ENCODE assay signal across 14 cellular contexts in the genomic region with DNA sequence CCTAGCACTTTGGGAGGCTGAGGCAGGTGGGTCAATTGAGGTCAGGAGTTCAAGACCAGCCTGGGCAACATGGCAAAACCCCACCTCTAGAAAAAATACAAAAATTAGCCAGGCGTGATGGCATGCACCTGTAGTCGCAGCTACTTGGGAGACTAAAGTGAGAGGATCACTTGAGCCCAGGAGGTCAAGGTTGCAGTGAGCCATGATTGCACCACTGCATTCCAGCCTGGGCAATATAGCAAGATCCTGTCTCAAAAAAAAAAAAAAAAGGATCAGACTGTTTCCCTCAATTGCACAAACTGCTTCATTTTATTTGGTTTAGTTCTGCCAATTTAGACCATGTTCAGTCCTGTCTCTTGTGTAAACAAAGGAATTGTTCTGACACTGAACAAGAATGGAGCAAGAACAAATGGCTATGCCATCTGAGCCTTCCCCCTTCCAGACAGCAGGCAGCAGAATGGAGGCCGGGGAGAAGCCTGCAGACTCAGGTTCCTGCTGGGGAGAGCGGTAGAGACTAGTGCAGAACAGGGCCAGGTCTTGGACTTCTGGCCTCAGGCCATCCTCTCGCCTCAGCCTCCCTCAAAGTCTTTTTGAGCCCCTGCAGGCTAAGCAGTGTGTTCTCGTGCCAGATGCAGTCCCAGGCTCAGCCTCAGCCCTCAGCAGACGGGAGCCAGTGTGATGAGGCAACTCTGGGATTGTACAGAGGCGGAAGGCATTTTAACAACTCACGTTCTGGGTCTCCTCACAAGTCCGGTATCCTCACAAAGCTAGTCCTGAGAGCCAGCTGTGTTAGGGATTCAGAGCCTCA. TPM values are rescaled to one million over a fixed set of nuclear protein-coding genes. Genes with fewer than 3 reads are reported as not detected.
A peak's percentile ranks its signal among the peaks of the same experiment; 100 is the strongest.
DNase-seq lines count a peak whose midpoint lies in the region; ATAC-seq and TF ChIP-seq lines count a peak whose summit lies in the region.
"Had no signal": no experiment of that assay in that cellular context is flagged by ENCODE, and none has a peak within 500 bp of the region (broad histone marks: within the 10 kb centered on the region; RNA-seq: fewer than 3 reads in every experiment).

No MANE protein-coding gene starts in this region.

- DNase-seq in left ventricle myocardium superior (peak; percentile 30), right atrium auricular region (ENCODE audit: low spot score) (no peak), endodermal cell (no peak), uterus (no peak), SJCRH30 (no peak), activated gamma-delta T cell (lab: John Stamatoyannopoulos, UW) (no peak), MG63 (no peak)
- DNase-seq: activated CD8-positive, alpha-beta memory T cell treated with anti-CD3 and anti-CD28 coated beads, Interleukin-2, amount 50 U/mL, for 48 hours; BE2C; central memory CD4-positive, alpha-beta T cell; NK-92 treated with Interleukin-12 subunit alpha and Interleukin-12 subunit beta, amount 100 ng/mL, for 24 hours; stimulated activated CD4-positive, alpha-beta T cell treated with anti-CD3 and anti-CD28 coated beads, Interleukin-4, amount 100 ng/mL, for 1 hour had no signal

- peak overlapping the region; percentile 19 for H3K27ac Mint-ChIP-seq in endodermal cell
- H3K27ac Mint-ChIP-seq: type B pancreatic cell had no signal

- intact Hi-C loops in left ventricle myocardium superior (cut with micrococcal nuclease) (no loop called here), uterus (cut with DNase I; ENCODE audit: low total_unique reads) (no loop called here)

- no peak for ATAC-seq in left ventricle myocardium superior

- no peaks in the 10 kb centered on the region for H3K9me3 Mint-ChIP-seq in endodermal cell
- H3K9me3 Mint-ChIP-seq: type B pancreatic cell had no signal

- H3K36me3 ChIP-seq in right atrium auricular region = peaks cover 63% of the 10 kb centered on the region
- peaks cover 42% of the 10 kb centered on the region for H3K36me3 ChIP-seq in endodermal cell (ENCODE audit: control insufficient read depth, insufficient read depth, low read length)
- peaks cover 68% of the 10 kb centered on the region for H3K36me3 ChIP-seq in muscle layer of colon (ENCODE audit: insufficient read depth, low read length)
- no peaks in the 10 kb centered on the region for H3K36me3 ChIP-seq in uterus
- H3K36me3 ChIP-seq in SJCRH30 = peaks cover 31% of the 10 kb centered on the region
- H3K36me3 ChIP-seq in MG63 = peaks cover 83% of the 10 kb centered on the region

- no peak overlapping the region for H3K4me3 Mint-ChIP-seq in endodermal cell
- H3K4me3 Mint-ChIP-seq: type B pancreatic cell had no signal

- WGBS in endodermal cell (ENCODE audit: insufficient coverage in 1 of 2, insufficient read length in 1 of 2), 2 experiments = 81 to 84% methylated on average over 7 to 10 of the region's 10 CpGs

- TF ChIP-seq POLR2A in uterus (IDR thresholded peaks at IDR 0.05) = no peak

- TF ChIP-seq CTCF in right atrium auricular region (IDR thresholded peaks at IDR 0.05) (no peak), endodermal cell (conservative IDR thresholded peaks at IDR 0.05) (no peak), uterus (IDR thresholded peaks at IDR 0.05) (no peak)

- no peaks in the 10 kb centered on the region for H3K27me3 ChIP-seq in right atrium auricular region
- no peaks in the 10 kb centered on the region for H3K27me3 ChIP-seq in endodermal cell (ENCODE audit: control insufficient read depth, insufficient read depth, low read length, poor library complexity, severe bottlenecking)
- no peaks in the 10 kb centered on the region for H3K27me3 ChIP-seq in muscle layer of colon (ENCODE audit: control insufficient read depth in 1 of 2, insufficient read depth in 2 of 2, low read length in 2 of 2)
- H3K27me3 ChIP-seq in uterus = no peaks in the 10 kb centered on the region
- H3K27me3 ChIP-seq in SJCRH30 = no peaks in the 10 kb centered on the region
- H3K27me3 ChIP-seq in MG63 = no peaks in the 10 kb centered on the region
- H3K27me3 ChIP-seq: BE2C had no signal

- H3K27ac ChIP-seq in right atrium auricular region = no peak overlapping the region
- peak overlapping the region; percentile 41 for H3K27ac ChIP-seq in endodermal cell (ENCODE audit: low read depth, low read length)
- H3K27ac ChIP-seq in muscle layer of colon (ENCODE audit: low read depth, low read length) = peak overlapping the region; percentile 60
- peak overlapping the region; percentile 8 to 13 for H3K27ac ChIP-seq in uterus
- no peak overlapping the region for H3K27ac ChIP-seq in SJCRH30

- peaks cover 59% of the 10 kb centered on the region for H3K36me3 Mint-ChIP-seq in endodermal cell (ENCODE audit: low read depth)

- H3K4me1 Mint-ChIP-seq in endodermal cell = no peaks in the 10 kb centered on the region

- no peak overlapping the region for H3K4me3 ChIP-seq in right atrium auricular region
- no peak overlapping the region for H3K4me3 ChIP-seq in endodermal cell (ENCODE audit: low read length)
- no peak overlapping the region for H3K4me3 ChIP-seq in muscle layer of colon (ENCODE audit: low read depth in 1 of 2, low read length in 2 of 2)
- no peak overlapping the region for H3K4me3 ChIP-seq in uterus
- H3K4me3 ChIP-seq in SJCRH30 = no peak overlapping the region
- no peak overlapping the region for H3K4me3 ChIP-seq in MG63

- H3K4me1 ChIP-seq in right atrium auricular region (peaks cover 0 to 24% of the 10 kb centered on the region in 2 donors), endodermal cell (ENCODE audit: control insufficient read depth, insufficient read depth, low read length) (no peaks in the 10 kb centered on the region), muscle layer of colon (ENCODE audit: insufficient read depth, low read length) (peaks cover 26% of the 10 kb centered on the region), uterus (no peaks in the 10 kb centered on the region), SJCRH30 (no peaks in the 10 kb centered on the region)
- H3K4me1 ChIP-seq: BE2C had no signal

- no peaks in the 10 kb centered on the region for H3K27me3 Mint-ChIP-seq in endodermal cell (ENCODE audit: insufficient read depth)
- H3K27me3 Mint-ChIP-seq: type B pancreatic cell had no signal

- H3K9ac ChIP-seq in endodermal cell (ENCODE audit: extremely low read depth, low read length, poor library complexity, severe bottlenecking) (no peak overlapping the region), muscle layer of colon (ENCODE audit: low read length) (no peak overlapping the region)

- H3K9me3 ChIP-seq in right atrium auricular region (no peaks in the 10 kb centered on the region), endodermal cell (ENCODE audit: control insufficient read depth, low read length) (no peaks in the 10 kb centered on the region), muscle layer of colon (ENCODE audit: low read length) (no peaks in the 10 kb centered on the region), uterus (no peaks in the 10 kb centered on the region), SJCRH30 (replicated peaks) (no peaks in the 10 kb centered on the region), MG63 (no peaks in the 10 kb centered on the region)
- H3K9me3 ChIP-seq: BE2C had no signal

RNA-seq across cellular contexts. Expression of a gene that starts 18.2 kb away (rescaled TPM):
- 230 TPM for total RNA-seq in left ventricle myocardium superior
- 100 to 1,000 TPM; 104 to 146 TPM for total RNA-seq in right atrium auricular region
- total RNA-seq in endodermal cell = 100 to 1,000 TPM; 801 to 885 TPM
- 714 TPM for polyA plus RNA-seq in endodermal cell (2013, experiment 1 of 2)
- 560 TPM for polyA plus RNA-seq in endodermal cell (2013, experiment 2 of 2)
- total RNA-seq in uterus = 1,000 to 10,000 TPM in 1 of 4 donors, 100 to 1,000 TPM in 3; 237 to 1,003 (median 495) TPM
- total RNA-seq in SJCRH30 (2014; rRNA removed; shearing (Covaris generic)) = 828 and 1,009 TPM in 2 replicates
- total RNA-seq in MG63 (2014; rRNA removed; shearing (Covaris generic); ENCODE audit: low replicate concordance) = 45.4 and 70.6 TPM in 2 replicates

RNA-seq across cellular contexts. Expression of a gene that starts 54.9 kb away (rescaled TPM):
- total RNA-seq in left ventricle myocardium superior (24.5 TPM), right atrium auricular region (10 to 100 TPM; 19.5 to 25.4 TPM), endodermal cell (10 to 100 TPM; 45.7 to 74.0 TPM), uterus (10 to 100 TPM in 3 of 4 donors, 1 to 10 TPM in 1; 8.2 to 59.2 (median 42.1) TPM)
- polyA plus RNA-seq in endodermal cell (2013, experiment 1 of 2) = 49.4 TPM
- 42.9 TPM for polyA plus RNA-seq in endodermal cell (2013, experiment 2 of 2)
- total RNA-seq in SJCRH30 (2014; rRNA removed; shearing (Covaris generic)) = 24.8 and 25.7 TPM in 2 replicates
- 65.6 and 71.4 TPM in 2 replicates for total RNA-seq in MG63 (2014; rRNA removed; shearing (Covaris generic); ENCODE audit: low replicate concordance)

Comparison
In these comparisons a context has a peak if more than half of its experiments do, and no peak if none do; other contexts are left out.
1. H3K27ac ChIP-seq: peak in endodermal cell (single experiment), muscle layer of colon (single experiment) and uterus (2 of 2); none in right atrium auricular region (0 of 2) and SJCRH30 (single experiment).